9 cellular contexts compared by ENCODE assay signal in genomic region chr2:173589604-173590277, GRCh38.
DNase-seq lines count a peak whose midpoint lies in the region; ATAC-seq and TF ChIP-seq lines count a peak whose summit lies in the region.
"Had no signal": no experiment of that assay in that cellular context is flagged by ENCODE, and none has a peak within 500 bp of the region (broad histone marks: within the 10 kb centered on the region; RNA-seq: fewer than 3 reads in every experiment).

No MANE protein-coding gene starts in this region.

- H3K4me2 ChIP-seq in skeletal muscle satellite cell (ENCODE audit: low read length), result peak overlapping the region; percentile 69

- TF ChIP-seq CTCF in HEK293 (tag by site-specific recombination; IDR thresholded peaks at IDR 0.05), result no peak

- H3K9me3 ChIP-seq in HEK293 (ENCODE audit: control insufficient read depth, insufficient read depth, low read depth, low read length), result no peaks in the 10 kb centered on the region
- H3K9me3 ChIP-seq in skeletal muscle satellite cell (replicated peaks; ENCODE audit: low read length), result peaks cover 14% of the 10 kb centered on the region

- peak overlapping the region; percentile 49 for H3K9ac ChIP-seq in skeletal muscle satellite cell (ENCODE audit: low read depth, low read length)

- H3K4me1 ChIP-seq in HEK293 (ENCODE audit: control insufficient read depth, insufficient read depth, low read length), result peaks cover 8% of the 10 kb centered on the region; the same call in 1 of the 2 replicates
- H3K4me1 ChIP-seq in skeletal muscle satellite cell (ENCODE audit: control insufficient read depth, insufficient read depth, low read length), result peaks cover 23% of the 10 kb centered on the region

- CTCF ChIA-PET in HEK293 (lab: Yijun Ruan, JAX), result no interaction called here

- ATAC-seq in esophagus mucosa (peak; percentile 95), GM21786 (IDR thresholded peaks at IDR 0.05; ENCODE audit: unreplicated experiment) (no peak), HG02678 (IDR thresholded peaks at IDR 0.05; ENCODE audit: unreplicated experiment) (no peak)
- ATAC-seq: activated CD4-positive, alpha-beta T cell treated with anti-CD3 and anti-CD28 coated beads for 36 hours had no signal

- DNase-seq in NCI-H748 treated with DMSO at 0.1 percent for 48 hours (lab: John Stamatoyannopoulos, UW) (peak; percentile 44), activated T-cell treated with anti-CD3 and anti-CD28 coated beads for 4 hours (no peak)
- DNase-seq: activated CD4-positive, alpha-beta T cell treated with anti-CD3 and anti-CD28 coated beads for 36 hours; DND-41 had no signal

- H3K4me3 ChIP-seq in HEK293 (ENCODE audit: low read depth, low read length) (no peak overlapping the region), skeletal muscle satellite cell (ENCODE audit: low read length) (peak overlapping the region; percentile 32)

- H3K27ac ChIP-seq in HEK293 (ENCODE audit: extremely low read depth, low read depth, low read length), result peak overlapping the region; percentile 47; the same call in 1 of the 2 replicates

- H3K36me3 ChIP-seq in HEK293 (ENCODE audit: control insufficient read depth in 2 of 2, insufficient read depth in 1 of 2, low read length in 2 of 2), result no peaks in the 10 kb centered on the region
- H3K36me3 ChIP-seq in skeletal muscle satellite cell (ENCODE audit: insufficient read depth, low read length), result no peaks in the 10 kb centered on the region

- POLR2A ChIA-PET in HEK293 (lab: Yijun Ruan, JAX), result interaction anchor here (0.5 kb wide), 1 partner anchor 934 kb away, joined by 3 read pairs; no protein-coding TSS in a partner anchor

- no peaks in the 10 kb centered on the region for H3K27me3 ChIP-seq in skeletal muscle satellite cell (ENCODE audit: control insufficient read depth, insufficient read depth, low read length)

TF ChIP-seq in HEK293, 187 proteins besides CTCF, POLR2A, EP300 and RAD21 (continues in another document):
- TF ChIP-seq SCRT1 (tag by site-specific recombination; IDR thresholded peaks at IDR 0.05; ENCODE audit: borderline replicate concordance), result no peak
- no peak for TF ChIP-seq TCF7L2 (IDR thresholded peaks at IDR 0.05; ENCODE audit: borderline replicate concordance, low read depth, low read length)
- TF ChIP-seq ZNF324 (tag by site-specific recombination; IDR thresholded peaks at IDR 0.05), result no peak
- no peak for TF ChIP-seq ZNF266 (tag by site-specific recombination; IDR thresholded peaks at IDR 0.05; ENCODE audit: low read depth)
- TF ChIP-seq PATZ1 (tag by site-specific recombination; IDR thresholded peaks at IDR 0.05), result no peak
- TF ChIP-seq ZNF37A (tag by site-specific recombination; IDR thresholded peaks at IDR 0.05), result no peak
- no peak for TF ChIP-seq ZNF785 (tag by site-specific recombination; IDR thresholded peaks at IDR 0.05)
- no peak for TF ChIP-seq ZNF26 (tag by site-specific recombination; IDR thresholded peaks at IDR 0.05)
- no peak for TF ChIP-seq ZSCAN5A (tag by site-specific recombination; IDR thresholded peaks at IDR 0.05)
- no peak for TF ChIP-seq GLI2 (tag by site-specific recombination; IDR thresholded peaks at IDR 0.05; ENCODE audit: borderline replicate concordance, low read depth)
- TF ChIP-seq ZBTB10 (tag by site-specific recombination; IDR thresholded peaks at IDR 0.05), result no peak
- no peak for TF ChIP-seq ZNF830 (tag by site-specific recombination; IDR thresholded peaks at IDR 0.05; ENCODE audit: low read depth)
- no peak for TF ChIP-seq ZBTB26 (tag by site-specific recombination; optimal IDR thresholded peaks at IDR 0.05)
